27 cellular contexts compared by ENCODE assay signal in genomic region chr19:28312269-28312668, GRCh38.
"Had no signal": no experiment of that assay in that cellular context is flagged by ENCODE, and none has a peak within 500 bp of the region (broad histone marks: within the 10 kb centered on the region; RNA-seq: fewer than 3 reads in every experiment).

No MANE protein-coding gene starts in this region.

- H3K4me3 Mint-ChIP-seq: stimulated activated effector memory CD8-positive, alpha-beta T cell treated with anti-CD3 and anti-CD28 coated beads, Interleukin-12 subunit alpha, Interleukin-12 subunit beta, amount 100 ng/mL, for 72 hours; stimulated activated memory B cell treated with anti-CD40 and anti-IgM and Interleukin-4, amounts not matched to agents 10 μg/mL and 1 μg/mL and 100 μg/mL, for 72 hours; stimulated activated naive B cell treated with anti-CD40 and anti-IgM and Interleukin-4, amounts not matched to agents 10 μg/mL and 1 μg/mL and 100 μg/mL, for 72 hours; stimulated activated naive CD8-positive, alpha-beta T cell treated with anti-CD3 and anti-CD28 coated beads, Interleukin-15, Interleukin-2, amounts not matched to agents 100 ng/mL and 50 ng/mL, for 24 hours; type B pancreatic cell had no signal

- H3K27me3 Mint-ChIP-seq: stimulated activated memory B cell treated with anti-CD40 and anti-IgM and Interleukin-4, amounts not matched to agents 10 μg/mL and 1 μg/mL and 100 μg/mL, for 72 hours; stimulated activated naive B cell treated with anti-CD40 and anti-IgM and Interleukin-4, amounts not matched to agents 10 μg/mL and 1 μg/mL and 100 μg/mL, for 72 hours; stimulated activated naive CD8-positive, alpha-beta T cell treated with anti-CD3 and anti-CD28 coated beads, Interleukin-15, Interleukin-2, amounts not matched to agents 100 ng/mL and 50 ng/mL, for 24 hours had no signal

- H3K36me3 Mint-ChIP-seq: stimulated activated effector memory CD8-positive, alpha-beta T cell treated with anti-CD3 and anti-CD28 coated beads, Interleukin-12 subunit alpha, Interleukin-12 subunit beta, amount 100 ng/mL, for 72 hours; stimulated activated memory B cell treated with anti-CD40 and anti-IgM and Interleukin-4, amounts not matched to agents 10 μg/mL and 1 μg/mL and 100 μg/mL, for 72 hours; stimulated activated naive B cell treated with anti-CD40 and anti-IgM and Interleukin-4, amounts not matched to agents 10 μg/mL and 1 μg/mL and 100 μg/mL, for 72 hours; type B pancreatic cell had no signal

- H3K27ac Mint-ChIP-seq: stimulated activated effector memory CD8-positive, alpha-beta T cell treated with anti-CD3 and anti-CD28 coated beads, Interleukin-12 subunit alpha, Interleukin-12 subunit beta, amount 100 ng/mL, for 72 hours; stimulated activated memory B cell treated with anti-CD40 and anti-IgM and Interleukin-4, amounts not matched to agents 10 μg/mL and 1 μg/mL and 100 μg/mL, for 72 hours; stimulated activated naive B cell treated with anti-CD40 and anti-IgM and Interleukin-4, amounts not matched to agents 10 μg/mL and 1 μg/mL and 100 μg/mL, for 72 hours; stimulated activated naive CD8-positive, alpha-beta T cell treated with anti-CD3 and anti-CD28 coated beads, Interleukin-15, Interleukin-2, amounts not matched to agents 100 ng/mL and 50 ng/mL, for 24 hours; type B pancreatic cell had no signal

- H3K36me3 ChIP-seq: stomach, suprapubic skin, thoracic aorta, thyroid gland, tibial artery, tibial nerve, transverse colon, upper lobe of left lung, upper lobe of right lung, uterus, vagina had no signal

- H3K4me1 ChIP-seq: suprapubic skin, testis, thyroid gland, tibial artery, transverse colon, upper lobe of left lung, upper lobe of right lung, uterus, vagina had no signal

- ATAC-seq: stimulated activated effector memory CD8-positive, alpha-beta T cell treated with anti-CD3 and anti-CD28 coated beads, Interleukin-12 subunit alpha, Interleukin-12 subunit beta, amount 100 ng/mL, for 72 hours; stimulated activated memory B cell treated with anti-CD40 and anti-IgM and Interleukin-4, amounts not matched to agents 10 μg/mL and 1 μg/mL and 100 μg/mL, for 72 hours; stimulated activated naive B cell treated with anti-CD40 and anti-IgM and Interleukin-4, amounts not matched to agents 10 μg/mL and 1 μg/mL and 100 μg/mL, for 72 hours; stimulated activated naive CD8-positive, alpha-beta T cell treated with anti-CD3 and anti-CD28 coated beads, Interleukin-15, Interleukin-2, amounts not matched to agents 100 U/mL and 50 U/mL, for 24 hours; upper lobe of right lung had no signal

- H3K27me3 ChIP-seq: stomach, suprapubic skin, testis, thyroid gland, tibial artery, tibial nerve, transverse colon, upper lobe of left lung, upper lobe of right lung, uterus, vagina had no signal

- H3K9me3 Mint-ChIP-seq: stimulated activated naive CD8-positive, alpha-beta T cell treated with anti-CD3 and anti-CD28 coated beads, Interleukin-15, Interleukin-2, amounts not matched to agents 100 ng/mL and 50 ng/mL, for 24 hours; type B pancreatic cell had no signal

- H3K9me3 ChIP-seq: stomach, suprapubic skin, testis, thoracic aorta, thyroid gland, tibial artery, tibial nerve, transverse colon, upper lobe of left lung, upper lobe of right lung, uterus, vagina had no signal

- DNase-seq: stimulated activated CD4-positive, alpha-beta T cell treated with anti-CD3 and anti-CD28 coated beads, Interleukin-2, amount 100 ng/mL, for 48 hours; stimulated activated CD4-positive, alpha-beta T cell treated with anti-CD3 and anti-CD28 coated beads, Interleukin-4, amount 100 ng/mL, for 1 hour; stimulated activated CD4-positive, alpha-beta T cell treated with anti-CD3 and anti-CD28 coated beads, Interleukin-4, amount 100 ng/mL, for 24 hours; stimulated activated CD4-positive, alpha-beta T cell treated with anti-CD3 and anti-CD28 coated beads, Interleukin-4, amount 100 ng/mL, for 4 hours; stimulated activated CD8-positive, alpha-beta memory T cell treated with anti-CD3 and anti-CD28 coated beads, Interleukin-4, amount 100 ng/mL, for 48 hours; stimulated activated naive B cell treated with anti-CD40 and anti-IgM and Interleukin-4, amounts not matched to agents 10 μg/mL and 1 μg/mL and 100 μg/mL, for 72 hours; stimulated activated naive CD4-positive, alpha-beta T cell; stimulated activated naive CD4-positive, alpha-beta T cell treated with Interleukin-2 at 50 U/mL for 16 hours; stimulated activated naive CD8-positive, alpha-beta T cell treated with anti-CD3 and anti-CD28 coated beads, Interleukin-15, Interleukin-2, amounts not matched to agents 100 U/mL and 50 U/mL, for 24 hours; stomach; substantia nigra; testis; thyroid gland; tibial artery; transverse colon; trophoblast cell; upper lobe of left lung; upper lobe of right lung; uterus had no signal

- H3K27ac ChIP-seq: stomach, suprapubic skin, testis, thoracic aorta, thyroid gland, tibial artery, transverse colon, upper lobe of left lung, upper lobe of right lung, uterus, vagina had no signal

- H3K4me1 Mint-ChIP-seq: stimulated activated effector memory CD8-positive, alpha-beta T cell treated with anti-CD3 and anti-CD28 coated beads, Interleukin-12 subunit alpha, Interleukin-12 subunit beta, amount 100 ng/mL, for 72 hours; stimulated activated memory B cell treated with anti-CD40 and anti-IgM and Interleukin-4, amounts not matched to agents 10 μg/mL and 1 μg/mL and 100 μg/mL, for 72 hours; stimulated activated naive B cell treated with anti-CD40 and anti-IgM and Interleukin-4, amounts not matched to agents 10 μg/mL and 1 μg/mL and 100 μg/mL, for 72 hours had no signal

- H3K4me3 ChIP-seq: stomach, suprapubic skin, testis, thoracic aorta, thyroid gland, tibial artery, tibial nerve, transverse colon, upper lobe of left lung, upper lobe of right lung, uterus, vagina had no signal
